Comparison of ENCODE assay signal across 17 cellular contexts in genomic region chr6:150290429-150290828, GRCh38.
DNase-seq lines count a peak whose midpoint lies in the region; ATAC-seq, FAIRE-seq and TF ChIP-seq lines count a peak whose summit lies in the region.
"Had no signal": no experiment of that assay in that cellular context is flagged by ENCODE, and none has a peak within 500 bp of the region (broad histone marks: within the 10 kb centered on the region; RNA-seq: fewer than 3 reads in every experiment).

No MANE protein-coding gene starts in this region.

- H3K4me1 ChIP-seq in kidney (ENCODE audit: control insufficient read depth in 1 of 2, insufficient read depth in 1 of 2, low read depth in 1 of 2, low read length in 2 of 2): no peaks in the 10 kb centered on the region
- H3K4me1 ChIP-seq: adrenal gland had no signal

- intact Hi-C loops in kidney (cut with DNase I): no loop called here

- H3K9me3 Mint-ChIP-seq in neural crest cell: peaks cover 13% of the 10 kb centered on the region
- H3K9me3 Mint-ChIP-seq: activated T-cell treated with anti-CD3 and anti-CD28 coated beads, Interleukin-2, amount 50 U/mL, for 24 hours had no signal

- H3K4me3 Mint-ChIP-seq in neural crest cell: no peak overlapping the region
- H3K4me3 Mint-ChIP-seq: activated T-cell treated with anti-CD3 and anti-CD28 coated beads, Interleukin-2, amount 50 U/mL, for 24 hours; stimulated activated naive CD8-positive, alpha-beta T cell treated with anti-CD3 and anti-CD28 coated beads, Interleukin-15, amount 100 ng/mL, for 72 hours had no signal

- ATAC-seq in esophagus mucosa: peak; percentile 92
- no peak for ATAC-seq in GM21367 (IDR thresholded peaks at IDR 0.05; ENCODE audit: unreplicated experiment)
- ATAC-seq in HG03378 (IDR thresholded peaks at IDR 0.05; ENCODE audit: unreplicated experiment): no peak
- ATAC-seq: right cardiac atrium; stimulated activated naive CD8-positive, alpha-beta T cell treated with anti-CD3 and anti-CD28 coated beads, Interleukin-15, amount 100 ng/mL, for 72 hours had no signal

- no peak overlapping the region for H3K9ac ChIP-seq in kidney (ENCODE audit: low read length in 2 of 2)

- peak overlapping the region; percentile 8 for H3K27ac Mint-ChIP-seq in neural crest cell (ENCODE audit: unreplicated experiment)
- H3K27ac Mint-ChIP-seq: activated T-cell treated with anti-CD3 and anti-CD28 coated beads, Interleukin-2, amount 50 U/mL, for 24 hours; stimulated activated naive CD8-positive, alpha-beta T cell treated with anti-CD3 and anti-CD28 coated beads, Interleukin-15, amount 100 ng/mL, for 72 hours had no signal

- peak; percentile 19 for DNase-seq in A172 (ENCODE audit: low spot score)
- peak; percentile 52 for DNase-seq in MG63
- DNase-seq in neural crest cell (ENCODE audit: low read depth, low spot score): no peak
- no peak for DNase-seq in NCI-H187 (lab: John Stamatoyannopoulos, UW)
- no peak for DNase-seq in kidney
- DNase-seq: activated CD4-positive, alpha-beta T cell treated with anti-CD3 and anti-CD28 coated beads for 4 hours; activated T-cell treated with anti-CD3 and anti-CD28 coated beads, Interleukin-2, amount 50 U/mL, for 24 hours; adrenal gland; HCEC 1CT; islet precursor cell; right cardiac atrium; SHP77 treated with DMSO at 0.1 percent for 48 hours; stimulated activated naive CD8-positive, alpha-beta T cell treated with anti-CD3 and anti-CD28 coated beads, Interleukin-15, amount 100 ng/mL, for 72 hours had no signal

- no peak for TF ChIP-seq CTCF in neural crest cell (conservative IDR thresholded peaks at IDR 0.05)
- TF ChIP-seq CTCF in kidney (IDR thresholded peaks at IDR 0.05; ENCODE audit: borderline replicate concordance, extremely low read depth, insufficient read depth): no peak

- H3K27me3 ChIP-seq in MG63: no peaks in the 10 kb centered on the region
- H3K27me3 ChIP-seq: adrenal gland had no signal

- peaks cover 8% of the 10 kb centered on the region for H3K36me3 Mint-ChIP-seq in neural crest cell (ENCODE audit: low read depth)

- H3K4me1 Mint-ChIP-seq in neural crest cell: peaks cover 35% of the 10 kb centered on the region
- H3K4me1 Mint-ChIP-seq: stimulated activated naive CD8-positive, alpha-beta T cell treated with anti-CD3 and anti-CD28 coated beads, Interleukin-15, amount 100 ng/mL, for 72 hours had no signal

- H3K9me3 ChIP-seq in MG63 (no peaks in the 10 kb centered on the region; the same call in 1 of the 2 replicates), kidney (ENCODE audit: control insufficient read depth in 1 of 2, low read length in 2 of 2) (no peaks in the 10 kb centered on the region)
- H3K9me3 ChIP-seq: adrenal gland had no signal

- no peak overlapping the region for H3K4me3 ChIP-seq in MG63
- H3K4me3 ChIP-seq in kidney (ENCODE audit: low read length in 2 of 2): no peak overlapping the region
- H3K4me3 ChIP-seq: adrenal gland had no signal

- no peak overlapping the region for H3K27ac ChIP-seq in kidney (ENCODE audit: low read depth in 2 of 2, low read length in 2 of 2)
- H3K27ac ChIP-seq: adrenal gland had no signal

- FAIRE-seq in kidney (lab: Jason Lieb, UNC): no peak
- FAIRE-seq: A204.1 had no signal

- H3K36me3 ChIP-seq in MG63 (no peaks in the 10 kb centered on the region), kidney (ENCODE audit: control insufficient read depth in 1 of 2, insufficient read depth in 2 of 2, low read length in 2 of 2) (no peaks in the 10 kb centered on the region)
- H3K36me3 ChIP-seq: adrenal gland had no signal

- no peaks in the 10 kb centered on the region for H3K27me3 Mint-ChIP-seq in neural crest cell (ENCODE audit: low read depth)

Comparison
In these comparisons a context has a peak if more than half of its experiments do, and no peak if none do; other contexts are left out.
1. DNase-seq: peak in A172 (single experiment) and MG63 (single experiment); none in neural crest cell (single experiment), NCI-H187 (0 of 2) and kidney (single experiment).